ENCODE assay signal across 1 cellular context in the genomic region with DNA sequence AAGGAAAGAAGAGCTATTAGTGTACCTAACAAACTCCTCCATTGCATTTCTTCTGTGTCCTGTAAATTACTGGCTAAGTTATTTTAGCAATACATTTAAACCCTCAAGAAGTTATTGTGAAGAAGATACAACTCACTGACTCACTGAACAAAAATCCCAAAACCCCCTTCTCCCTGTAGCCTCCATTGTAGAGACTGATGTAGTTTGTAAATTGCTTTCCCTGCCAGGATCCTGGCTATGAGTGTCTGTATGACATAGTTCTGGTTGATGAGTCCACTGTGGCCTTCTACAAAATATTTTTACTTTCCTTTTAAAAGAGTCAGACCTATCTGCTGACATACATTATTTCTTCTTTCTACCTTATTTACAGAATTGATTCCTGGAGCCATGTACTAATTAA.
TF ChIP-seq lines count a peak whose summit lies in the region.

No MANE protein-coding gene starts in this region.

TF ChIP-seq in IMR-90, 13 proteins besides CTCF, POLR2A, EP300 and RAD21:
- no peak for TF ChIP-seq NFE2L2 (IDR thresholded peaks at IDR 0.05; ENCODE audit: low read depth, low read length)
- TF ChIP-seq, protein P1, sequence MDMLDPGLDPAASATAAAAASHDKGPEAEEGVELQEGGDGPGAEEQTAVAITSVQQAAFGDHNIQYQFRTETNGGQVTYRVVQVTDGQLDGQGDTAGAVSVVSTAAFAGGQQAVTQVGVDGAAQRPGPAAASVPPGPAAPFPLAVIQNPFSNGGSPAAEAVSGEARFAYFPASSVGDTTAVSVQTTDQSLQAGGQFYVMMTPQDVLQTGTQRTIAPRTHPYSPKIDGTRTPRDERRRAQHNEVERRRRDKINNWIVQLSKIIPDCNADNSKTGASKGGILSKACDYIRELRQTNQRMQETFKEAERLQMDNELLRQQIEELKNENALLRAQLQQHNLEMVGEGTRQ (IDR thresholded peaks at IDR 0.05; ENCODE audit: low read depth, low read length) = no peak
- no peak for TF ChIP-seq RFX5 (IDR thresholded peaks at IDR 0.05; ENCODE audit: low read depth, low read length)
- no peak for TF ChIP-seq CEBPB (IDR thresholded peaks at IDR 0.05; ENCODE audit: low read depth, low read length)
- TF ChIP-seq SMC3 (IDR thresholded peaks at IDR 0.05; ENCODE audit: low read depth, low read length) = no peak
- no peak for TF ChIP-seq FOS (IDR thresholded peaks at IDR 0.05; ENCODE audit: low read depth, low read length)
- no peak for TF ChIP-seq MXI1 (IDR thresholded peaks at IDR 0.05; ENCODE audit: borderline replicate concordance, low read depth, low read length)
- TF ChIP-seq MAZ (IDR thresholded peaks at IDR 0.05; ENCODE audit: borderline replicate concordance, low read depth, low read length) = no peak
- no peak for TF ChIP-seq CHD1 (IDR thresholded peaks at IDR 0.05; ENCODE audit: low read depth, low read length)
- TF ChIP-seq MAFK (IDR thresholded peaks at IDR 0.05; ENCODE audit: low read depth, low read length) = no peak
- TF ChIP-seq RCOR1 (IDR thresholded peaks at IDR 0.05; ENCODE audit: insufficient replicate concordance, low read length) = no peak
- no peak for TF ChIP-seq BHLHE40 (IDR thresholded peaks at IDR 0.05; ENCODE audit: low read depth, low read length)
- TF ChIP-seq, protein P2, sequence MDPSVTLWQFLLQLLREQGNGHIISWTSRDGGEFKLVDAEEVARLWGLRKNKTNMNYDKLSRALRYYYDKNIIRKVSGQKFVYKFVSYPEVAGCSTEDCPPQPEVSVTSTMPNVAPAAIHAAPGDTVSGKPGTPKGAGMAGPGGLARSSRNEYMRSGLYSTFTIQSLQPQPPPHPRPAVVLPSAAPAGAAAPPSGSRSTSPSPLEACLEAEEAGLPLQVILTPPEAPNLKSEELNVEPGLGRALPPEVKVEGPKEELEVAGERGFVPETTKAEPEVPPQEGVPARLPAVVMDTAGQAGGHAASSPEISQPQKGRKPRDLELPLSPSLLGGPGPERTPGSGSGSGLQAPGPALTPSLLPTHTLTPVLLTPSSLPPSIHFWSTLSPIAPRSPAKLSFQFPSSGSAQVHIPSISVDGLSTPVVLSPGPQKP (IDR thresholded peaks at IDR 0.05; ENCODE audit: borderline replicate concordance, low read depth, low read length) = no peak
